In the genomic region with DNA sequence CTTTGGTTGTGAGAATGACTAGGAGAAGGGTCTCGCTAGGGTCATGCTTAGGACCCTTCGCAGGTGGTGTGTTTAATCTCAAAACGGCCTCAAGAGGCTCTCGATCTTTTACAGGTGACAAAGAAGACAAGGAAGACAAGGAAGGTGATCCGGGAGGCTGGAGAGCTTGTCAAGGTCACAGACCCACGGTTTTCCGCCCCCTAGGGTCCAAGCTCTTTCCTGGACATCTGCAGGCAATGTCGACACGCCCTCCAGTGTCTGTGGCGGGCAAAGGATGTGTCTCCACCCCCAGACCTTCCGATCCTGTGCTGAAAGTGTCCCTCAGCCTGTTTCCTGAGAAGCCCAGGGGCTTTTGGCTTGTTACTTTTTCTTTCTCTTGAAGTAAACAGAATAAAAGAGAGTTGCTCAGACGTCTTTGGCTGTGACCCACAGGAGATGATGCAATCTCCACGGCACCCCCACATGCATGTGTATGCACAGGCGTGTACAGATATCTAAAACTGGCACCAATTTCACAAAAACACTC, we compare ENCODE assay signal across 1 cellular context.
TF ChIP-seq lines count a peak whose summit lies in the region.

No MANE protein-coding gene starts in this region.

TF ChIP-seq in GM23338, 12 proteins besides CTCF, POLR2A, EP300 and RAD21 (continued from another document):
- TF ChIP-seq, protein P1, sequence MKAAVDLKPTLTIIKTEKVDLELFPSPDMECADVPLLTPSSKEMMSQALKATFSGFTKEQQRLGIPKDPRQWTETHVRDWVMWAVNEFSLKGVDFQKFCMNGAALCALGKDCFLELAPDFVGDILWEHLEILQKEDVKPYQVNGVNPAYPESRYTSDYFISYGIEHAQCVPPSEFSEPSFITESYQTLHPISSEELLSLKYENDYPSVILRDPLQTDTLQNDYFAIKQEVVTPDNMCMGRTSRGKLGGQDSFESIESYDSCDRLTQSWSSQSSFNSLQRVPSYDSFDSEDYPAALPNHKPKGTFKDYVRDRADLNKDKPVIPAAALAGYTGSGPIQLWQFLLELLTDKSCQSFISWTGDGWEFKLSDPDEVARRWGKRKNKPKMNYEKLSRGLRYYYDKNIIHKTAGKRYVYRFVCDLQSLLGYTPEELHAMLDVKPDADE (IDR thresholded peaks at IDR 0.05), result no peak
- TF ChIP-seq JUNB (IDR thresholded peaks at IDR 0.05; ENCODE audit: unreplicated experiment) (no peak), NANOG (IDR thresholded peaks at IDR 0.05; ENCODE audit: borderline replicate concordance) (no peak), EZH2phosphoT487 (IDR thresholded peaks at IDR 0.05; ENCODE audit: unreplicated experiment) (no peak)
- TF ChIP-seq, protein P2, sequence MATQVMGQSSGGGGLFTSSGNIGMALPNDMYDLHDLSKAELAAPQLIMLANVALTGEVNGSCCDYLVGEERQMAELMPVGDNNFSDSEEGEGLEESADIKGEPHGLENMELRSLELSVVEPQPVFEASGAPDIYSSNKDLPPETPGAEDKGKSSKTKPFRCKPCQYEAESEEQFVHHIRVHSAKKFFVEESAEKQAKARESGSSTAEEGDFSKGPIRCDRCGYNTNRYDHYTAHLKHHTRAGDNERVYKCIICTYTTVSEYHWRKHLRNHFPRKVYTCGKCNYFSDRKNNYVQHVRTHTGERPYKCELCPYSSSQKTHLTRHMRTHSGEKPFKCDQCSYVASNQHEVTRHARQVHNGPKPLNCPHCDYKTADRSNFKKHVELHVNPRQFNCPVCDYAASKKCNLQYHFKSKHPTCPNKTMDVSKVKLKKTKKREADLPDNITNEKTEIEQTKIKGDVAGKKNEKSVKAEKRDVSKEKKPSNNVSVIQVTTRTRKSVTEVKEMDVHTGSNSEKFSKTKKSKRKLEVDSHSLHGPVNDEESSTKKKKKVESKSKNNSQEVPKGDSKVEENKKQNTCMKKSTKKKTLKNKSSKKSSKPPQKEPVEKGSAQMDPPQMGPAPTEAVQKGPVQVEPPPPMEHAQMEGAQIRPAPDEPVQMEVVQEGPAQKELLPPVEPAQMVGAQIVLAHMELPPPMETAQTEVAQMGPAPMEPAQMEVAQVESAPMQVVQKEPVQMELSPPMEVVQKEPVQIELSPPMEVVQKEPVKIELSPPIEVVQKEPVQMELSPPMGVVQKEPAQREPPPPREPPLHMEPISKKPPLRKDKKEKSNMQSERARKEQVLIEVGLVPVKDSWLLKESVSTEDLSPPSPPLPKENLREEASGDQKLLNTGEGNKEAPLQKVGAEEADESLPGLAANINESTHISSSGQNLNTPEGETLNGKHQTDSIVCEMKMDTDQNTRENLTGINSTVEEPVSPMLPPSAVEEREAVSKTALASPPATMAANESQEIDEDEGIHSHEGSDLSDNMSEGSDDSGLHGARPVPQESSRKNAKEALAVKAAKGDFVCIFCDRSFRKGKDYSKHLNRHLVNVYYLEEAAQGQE (IDR thresholded peaks at IDR 0.05; ENCODE audit: unreplicated experiment), result no peak
